ENCODE assay signal across 8 cellular contexts in the genomic region with DNA sequence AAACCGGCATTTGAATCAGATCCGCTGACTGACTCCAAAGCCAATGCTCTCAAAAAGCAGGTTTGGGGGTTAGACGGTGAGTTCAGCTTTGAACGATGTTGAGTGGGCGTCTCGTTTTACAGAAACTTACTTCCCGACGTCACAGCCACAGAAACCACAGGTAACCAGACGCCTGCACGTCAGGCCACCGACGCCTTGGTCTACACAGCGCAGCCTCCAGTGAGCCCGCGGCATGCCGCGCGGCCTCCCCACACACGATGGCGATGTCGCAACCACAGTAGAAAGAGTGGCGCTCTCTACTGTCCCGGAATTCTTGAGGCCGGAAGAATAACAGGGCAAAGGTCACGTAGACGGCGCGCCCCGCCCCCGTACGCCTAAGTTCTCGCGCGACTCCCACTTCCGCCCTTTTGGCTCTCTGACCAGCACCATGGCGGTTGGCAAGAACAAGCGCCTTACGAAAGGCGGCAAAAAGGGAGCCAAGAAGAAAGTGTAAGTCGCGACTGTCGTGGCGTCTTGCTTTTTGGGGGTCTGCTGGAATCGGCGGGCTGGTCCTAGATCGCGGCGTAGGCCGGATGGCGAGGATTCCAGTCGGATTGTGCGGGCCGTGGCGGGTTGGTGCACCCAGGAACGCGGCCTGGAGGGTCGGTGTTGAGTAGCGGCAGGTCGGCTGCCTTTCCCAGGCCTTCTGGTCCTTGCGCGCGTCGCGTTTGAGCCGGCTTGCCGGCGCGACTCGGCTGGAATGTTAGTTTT. TPM values are rescaled to one million over a fixed set of nuclear protein-coding genes. Genes with fewer than 3 reads are reported as not detected.
DNase-seq lines count a peak whose midpoint lies in the region; ATAC-seq and TF ChIP-seq lines count a peak whose summit lies in the region.

RPS3A (plus strand) TSS at position 403 of the 750 bp plus-strand sequence; CDS start at position 428, 25 bp downstream.

- peak within 1 kb of the TSS; percentile 99 for H3K9ac ChIP-seq in KMS-11

- peak within 1 kb of the TSS; percentile 99 for H3K27ac Mint-ChIP-seq in activated T-cell treated with anti-CD3 and anti-CD28 coated beads, Interleukin-2, amount 50 U/mL, for 72 hours
- H3K27ac Mint-ChIP-seq in naive B cell, result peak within 1 kb of the TSS; percentile 96 to 99 (median 98)
- H3K27ac Mint-ChIP-seq in stimulated activated naive B cell treated with anti-CD40 and anti-IgM and Interleukin-4, amounts not matched to agents 10 μg/mL and 1 μg/mL and 100 μg/mL, for 72 hours, result peak within 1 kb of the TSS; percentile 100

- peak within 1 kb of the TSS; percentile 38 for H3K4me3 ChIP-seq in KMS-11 (IDR thresholded peaks at IDR 0.05; ENCODE audit: insufficient read depth, low read depth, low read length)
- H3K4me3 ChIP-seq in Peyer's patch, result peak within 1 kb of the TSS; percentile 61 to 84 (median 82)
- peak within 1 kb of the TSS; percentile 58 to 98 (median 76) for H3K4me3 ChIP-seq in esophagus squamous epithelium

- TF ChIP-seq CTCF in KMS-11 (conservative IDR thresholded peaks at IDR 0.05; ENCODE audit: low read depth, low read length), result peak; percentile 82
- peak; percentile 51 to 88 (median 76) for TF ChIP-seq CTCF in Peyer's patch (IDR thresholded peaks at IDR 0.05)
- TF ChIP-seq CTCF in esophagus squamous epithelium (IDR thresholded peaks at IDR 0.05), result peak; percentile 48 to 93 (median 66)

- H3K9me3 ChIP-seq in Peyer's patch, result no peaks in the 10 kb centered on the region
- no peaks in the 10 kb centered on the region for H3K9me3 ChIP-seq in esophagus squamous epithelium

- WGBS in esophagus squamous epithelium, 2 donors, result 1% methylated on average over 27 to 29 of the region's 69 CpGs

- intact Hi-C loops in esophagus squamous epithelium (cut with DNase I), result no loop called here

- DNase-seq in DMS79 treated with DMSO at 0.1 percent for 48 hours (lab: John Stamatoyannopoulos, UW) (peak; percentile 96), Peyer's patch (peak; percentile 94 to 99 (median 98)), esophagus squamous epithelium (lab: John Stamatoyannopoulos, UW) (peak; percentile 87), naive B cell (peak; percentile 99)
- peak; percentile 96 to 99 for DNase-seq in activated T-cell treated with anti-CD3 and anti-CD28 coated beads, Interleukin-2, amount 50 U/mL, for 72 hours
- DNase-seq in stimulated activated naive B cell treated with anti-CD40 and anti-IgM and Interleukin-4, amounts not matched to agents 10 μg/mL and 1 μg/mL and 100 μg/mL, for 72 hours, result peak; percentile 99

- H3K36me3 Mint-ChIP-seq in activated T-cell treated with anti-CD3 and anti-CD28 coated beads, Interleukin-2, amount 50 U/mL, for 72 hours (ENCODE audit: insufficient read depth in 2 of 2), result peaks cover 22 to 35% of the 10 kb centered on the region in 2 donors
- peaks cover 8 to 19% of the 10 kb centered on the region in 2 donors for H3K36me3 Mint-ChIP-seq in naive B cell
- H3K36me3 Mint-ChIP-seq in stimulated activated naive B cell treated with anti-CD40 and anti-IgM and Interleukin-4, amounts not matched to agents 10 μg/mL and 1 μg/mL and 100 μg/mL, for 72 hours, result peaks cover 26 to 32% of the 10 kb centered on the region in 2 donors

- peaks cover 71% of the 10 kb centered on the region for H3K4me1 Mint-ChIP-seq in activated T-cell treated with anti-CD3 and anti-CD28 coated beads, Interleukin-2, amount 50 U/mL, for 72 hours (ENCODE audit: low read depth)
- H3K4me1 Mint-ChIP-seq in naive B cell, result peaks cover 15 to 46% (median 33%) of the 10 kb centered on the region in 3 donors
- H3K4me1 Mint-ChIP-seq in stimulated activated naive B cell treated with anti-CD40 and anti-IgM and Interleukin-4, amounts not matched to agents 10 μg/mL and 1 μg/mL and 100 μg/mL, for 72 hours, result peaks cover 21 to 59% of the 10 kb centered on the region in 2 donors

- H4K20me1 ChIP-seq in KMS-11 (ENCODE audit: insufficient read depth), result peaks cover 28% of the 10 kb centered on the region

- TF ChIP-seq POLR2A in Peyer's patch (IDR thresholded peaks at IDR 0.05), result peak; percentile 32 to 66
- TF ChIP-seq POLR2A in esophagus squamous epithelium (IDR thresholded peaks at IDR 0.05), result peak in 2 of 4 donors; percentile 79 to 84

- peak within 1 kb of the TSS; percentile 88 for H2AFZ ChIP-seq in KMS-11 (ENCODE audit: low read depth)

- peak; percentile 95 for ATAC-seq in GM21723 (IDR thresholded peaks at IDR 0.05; ENCODE audit: unreplicated experiment)
- peak; percentile 90 to 91 for ATAC-seq in activated T-cell treated with anti-CD3 and anti-CD28 coated beads, Interleukin-2, amount 50 U/mL, for 72 hours (replicated peaks in 1 of 2)
- ATAC-seq in naive B cell (ENCODE audit: low read depth in 2 of 2), result peak; percentile 85 to 87
- peak; percentile 90 to 91 for ATAC-seq in stimulated activated naive B cell treated with anti-CD40 and anti-IgM and Interleukin-4, amounts not matched to agents 10 μg/mL and 1 μg/mL and 100 μg/mL, for 72 hours (replicated peaks)

- H3K4me1 ChIP-seq in KMS-11 (ENCODE audit: low read depth, poor library complexity, severe bottlenecking), result peaks cover 29% of the 10 kb centered on the region
- peaks cover 0 to 16% (median 3%) of the 10 kb centered on the region in 4 donors for H3K4me1 ChIP-seq in Peyer's patch
- peaks cover 8 to 36% (median 17%) of the 10 kb centered on the region in 3 donors for H3K4me1 ChIP-seq in esophagus squamous epithelium

- peak within 1 kb of the TSS; percentile 96 to 97 for H3K4me3 Mint-ChIP-seq in activated T-cell treated with anti-CD3 and anti-CD28 coated beads, Interleukin-2, amount 50 U/mL, for 72 hours
- H3K4me3 Mint-ChIP-seq in naive B cell, result peak within 1 kb of the TSS; percentile 88 to 99 (median 97)
- H3K4me3 Mint-ChIP-seq in stimulated activated naive B cell treated with anti-CD40 and anti-IgM and Interleukin-4, amounts not matched to agents 10 μg/mL and 1 μg/mL and 100 μg/mL, for 72 hours, result peak within 1 kb of the TSS; percentile 91 to 97

- peak within 1 kb of the TSS; percentile 91 for H3K27ac ChIP-seq in KMS-11
- peak within 1 kb of the TSS; percentile 86 to 92 (median 88) for H3K27ac ChIP-seq in Peyer's patch
- H3K27ac ChIP-seq in esophagus squamous epithelium, result peak within 1 kb of the TSS; percentile 88 to 98 (median 93)

- peak within 1 kb of the TSS; percentile 81 for H3K4me2 ChIP-seq in KMS-11

- H3K36me3 ChIP-seq in KMS-11 (ENCODE audit: insufficient read depth) (peaks cover 41% of the 10 kb centered on the region), Peyer's patch (peaks cover 0 to 32% (median 0%) of the 10 kb centered on the region in 3 donors), esophagus squamous epithelium (peaks cover 5 to 39% (median 18%) of the 10 kb centered on the region in 3 donors)

- H3K79me2 ChIP-seq in KMS-11 (ENCODE audit: insufficient read depth, low read depth), result peaks cover 44% of the 10 kb centered on the region

- peaks cover 0 to 3% of the 10 kb centered on the region in 2 donors for H3K9me3 Mint-ChIP-seq in activated T-cell treated with anti-CD3 and anti-CD28 coated beads, Interleukin-2, amount 50 U/mL, for 72 hours
- peaks cover 0 to 5% (median 0%) of the 10 kb centered on the region in 7 donors for H3K9me3 Mint-ChIP-seq in naive B cell
- no peaks in the 10 kb centered on the region for H3K9me3 Mint-ChIP-seq in stimulated activated naive B cell treated with anti-CD40 and anti-IgM and Interleukin-4, amounts not matched to agents 10 μg/mL and 1 μg/mL and 100 μg/mL, for 72 hours

- no peaks in the 10 kb centered on the region for H3K27me3 Mint-ChIP-seq in activated T-cell treated with anti-CD3 and anti-CD28 coated beads, Interleukin-2, amount 50 U/mL, for 72 hours (ENCODE audit: low read depth)
- peaks cover 0 to 7% (median 0%) of the 10 kb centered on the region in 3 donors for H3K27me3 Mint-ChIP-seq in naive B cell
- peaks cover 0 to 13% of the 10 kb centered on the region in 2 donors for H3K27me3 Mint-ChIP-seq in stimulated activated naive B cell treated with anti-CD40 and anti-IgM and Interleukin-4, amounts not matched to agents 10 μg/mL and 1 μg/mL and 100 μg/mL, for 72 hours

- H3K27me3 ChIP-seq in KMS-11 (ENCODE audit: insufficient read depth, low read depth) (no peaks in the 10 kb centered on the region), Peyer's patch (no peaks in the 10 kb centered on the region), esophagus squamous epithelium (no peaks in the 10 kb centered on the region)

RNA-seq across cellular contexts. Expression of gene RPS3A, which starts in this region (rescaled TPM):
- total RNA-seq in Peyer's patch, result 1,000 to 10,000 TPM in 2 of 4 donors, 100 to 1,000 TPM in 2; 879 to 3,561 (median 1,074) TPM
- total RNA-seq in activated T-cell treated with anti-CD3 and anti-CD28 coated beads, Interleukin-2, amount 50 U/mL, for 72 hours, result 1,000 to 10,000 TPM; 2,606 to 2,707 TPM
- total RNA-seq in esophagus squamous epithelium, result 1,000 to 10,000 TPM; 1,844 to 5,619 (median 2,960) TPM
- polyA plus RNA-seq in naive B cell (ENCODE audit: low read depth in 6 of 6), result 1,000 to 10,000 TPM; 2,210 to 4,498 (median 3,125) TPM

Comparison
In these comparisons a context has a peak if more than half of its experiments do, and no peak if none do; other contexts are left out.
1. Peak in every context shown above with its lines: DNase-seq, ATAC-seq, H3K4me3 ChIP-seq and H3K27ac ChIP-seq.